In genomic region chr16:67647111-67647651, GRCh38 we compare ENCODE assay signal across 19 cellular contexts. TPM values are rescaled to one million over a fixed set of nuclear protein-coding genes. Genes with fewer than 3 reads are reported as not detected.
DNase-seq lines count a peak whose midpoint lies in the region; ATAC-seq and TF ChIP-seq lines count a peak whose summit lies in the region.
"Had no signal": no experiment of that assay in that cellular context is flagged by ENCODE, and none has a peak within 500 bp of the region (broad histone marks: within the 10 kb centered on the region; RNA-seq: fewer than 3 reads in every experiment).

No MANE protein-coding gene starts in this region.

- POLR2A ChIA-PET in activated CD4-positive, alpha-beta T cell treated with anti-CD3 and anti-CD28 coated beads, Interleukin-2, amount 10 ng/mL, durations not matched to agents 7 days and 5 days (lab: Charles Lee), result no interaction called here
- POLR2A ChIA-PET in activated CD8-positive, alpha-beta T cell treated with anti-CD3 and anti-CD28 coated beads, Interleukin-2, amount 10 ng/mL, durations not matched to agents 7 days and 5 days (lab: Charles Lee), result interaction anchor here (7.9 kb wide), 1 partner anchor 12 kb away, joined by 71 read pairs; the partner anchor contains the start of genes ACD and PARD6A

- no peaks in the 10 kb centered on the region for H3K36me3 ChIP-seq in lower lobe of right lung
- H3K36me3 ChIP-seq: tibial artery had no signal

- H3K9me3 Mint-ChIP-seq in activated CD4-positive, alpha-beta T cell treated with anti-CD3 and anti-CD28 coated beads, Interleukin-2, amount 10 ng/mL, durations not matched to agents 7 days and 5 days, result no peaks in the 10 kb centered on the region
- H3K9me3 Mint-ChIP-seq in activated CD8-positive, alpha-beta T cell treated with anti-CD3 and anti-CD28 coated beads, Interleukin-2, amount 10 ng/mL, durations not matched to agents 7 days and 5 days (ENCODE audit: insufficient read depth), result no peaks in the 10 kb centered on the region
- H3K9me3 Mint-ChIP-seq: CD8-positive, alpha-beta memory T cell had no signal

- H3K27ac Mint-ChIP-seq in activated CD4-positive, alpha-beta T cell treated with anti-CD3 and anti-CD28 coated beads, Interleukin-2, amount 10 ng/mL, durations not matched to agents 7 days and 5 days, result peak overlapping the region; percentile 83
- peak overlapping the region; percentile 30 for H3K27ac Mint-ChIP-seq in activated CD8-positive, alpha-beta T cell treated with anti-CD3 and anti-CD28 coated beads, Interleukin-2, amount 10 ng/mL, durations not matched to agents 7 days and 5 days

- H3K4me1 Mint-ChIP-seq in activated CD4-positive, alpha-beta T cell treated with anti-CD3 and anti-CD28 coated beads, Interleukin-2, amount 10 ng/mL, durations not matched to agents 7 days and 5 days, result peaks cover 29% of the 10 kb centered on the region
- H3K4me1 Mint-ChIP-seq in activated CD8-positive, alpha-beta T cell treated with anti-CD3 and anti-CD28 coated beads, Interleukin-2, amount 10 ng/mL, durations not matched to agents 7 days and 5 days (ENCODE audit: low read depth), result peaks cover 27% of the 10 kb centered on the region

- H3K9me3 ChIP-seq in lower lobe of right lung, result no peaks in the 10 kb centered on the region
- H3K9me3 ChIP-seq: tibial artery had no signal

- H3K4me1 ChIP-seq in lower lobe of right lung, result peaks cover 15% of the 10 kb centered on the region

- no peaks in the 10 kb centered on the region for H3K27me3 Mint-ChIP-seq in activated CD4-positive, alpha-beta T cell treated with anti-CD3 and anti-CD28 coated beads, Interleukin-2, amount 10 ng/mL, durations not matched to agents 7 days and 5 days
- no peaks in the 10 kb centered on the region for H3K27me3 Mint-ChIP-seq in activated CD8-positive, alpha-beta T cell treated with anti-CD3 and anti-CD28 coated beads, Interleukin-2, amount 10 ng/mL, durations not matched to agents 7 days and 5 days (ENCODE audit: low read depth)
- H3K27me3 Mint-ChIP-seq: CD8-positive, alpha-beta memory T cell had no signal

- no peak for ATAC-seq in activated CD8-positive, alpha-beta T cell treated with anti-CD3 and anti-CD28 coated beads, Interleukin-2, amount 10 ng/mL, durations not matched to agents 7 days and 5 days
- ATAC-seq in lower lobe of right lung (no peak), HG03432 (IDR thresholded peaks at IDR 0.05; ENCODE audit: unreplicated experiment) (no peak)
- ATAC-seq: activated CD4-positive, CD25-positive, alpha-beta regulatory T cell treated with anti-CD3 and anti-CD28 coated beads, Interleukin-2, amount 50 U/mL, for 24 hours; right cardiac atrium had no signal

- no peak for DNase-seq in activated CD4-positive, alpha-beta T cell treated with anti-CD3 and anti-CD28 coated beads, Interleukin-2, amount 10 ng/mL, durations not matched to agents 7 days and 5 days
- DNase-seq in activated CD4-positive, alpha-beta T cell treated with anti-CD3 and anti-CD28 coated beads, Interleukin-2, amount 50 U/mL, for 4 hours, result no peak
- DNase-seq in GM20000 (ENCODE audit: low spot score) (peak; percentile 23), lower lobe of right lung (peak; percentile 27), NCI-H69 (lab: John Stamatoyannopoulos, UW) (no peak)
- no peak for DNase-seq in activated CD8-positive, alpha-beta T cell treated with anti-CD3 and anti-CD28 coated beads, Interleukin-2, amount 10 ng/mL, durations not matched to agents 7 days and 5 days
- DNase-seq in activated effector memory CD4-positive, alpha-beta T cell treated with anti-CD3 and anti-CD28 coated beads, Interleukin-2, amount 50 U/mL, for 16 hours, result no peak
- DNase-seq: CD8-positive, alpha-beta memory T cell; dorsolateral prefrontal cortex; glutamatergic neuron; NCI-H1694 treated with DMSO at 0.1 percent for 48 hours; SHP77 treated with DMSO at 0.1 percent for 48 hours; stimulated activated CD4-positive, alpha-beta T cell treated with anti-CD3 and anti-CD28 coated beads, Interleukin-15, amount 100 ng/mL, for 24 hours; stimulated activated naive CD4-positive, alpha-beta T cell treated with Interleukin-2 at 50 U/mL for 16 hours; tibial artery had no signal

- H3K27ac ChIP-seq in lower lobe of right lung, result no peak overlapping the region
- H3K27ac ChIP-seq: dorsolateral prefrontal cortex, tibial artery had no signal

- intact Hi-C loops in lower lobe of right lung (cut with DNase I), result no loop called here

- no peak overlapping the region for H3K4me3 ChIP-seq in lower lobe of right lung
- H3K4me3 ChIP-seq: dorsolateral prefrontal cortex, tibial artery had no signal

- H3K27me3 ChIP-seq in lower lobe of right lung (ENCODE audit: low read depth), result peaks cover 71% of the 10 kb centered on the region

- H3K36me3 Mint-ChIP-seq in activated CD4-positive, alpha-beta T cell treated with anti-CD3 and anti-CD28 coated beads, Interleukin-2, amount 10 ng/mL, durations not matched to agents 7 days and 5 days (ENCODE audit: low read depth), result peaks cover 35% of the 10 kb centered on the region
- peaks cover 44% of the 10 kb centered on the region for H3K36me3 Mint-ChIP-seq in activated CD8-positive, alpha-beta T cell treated with anti-CD3 and anti-CD28 coated beads, Interleukin-2, amount 10 ng/mL, durations not matched to agents 7 days and 5 days (ENCODE audit: low read depth)

- H3K4me3 Mint-ChIP-seq in activated CD4-positive, alpha-beta T cell treated with anti-CD3 and anti-CD28 coated beads, Interleukin-2, amount 10 ng/mL, durations not matched to agents 7 days and 5 days, result no peak overlapping the region
- H3K4me3 Mint-ChIP-seq in activated CD8-positive, alpha-beta T cell treated with anti-CD3 and anti-CD28 coated beads, Interleukin-2, amount 10 ng/mL, durations not matched to agents 7 days and 5 days, result no peak overlapping the region

- no peak for TF ChIP-seq CTCF in GM20000 (IDR thresholded peaks at IDR 0.05; ENCODE audit: extremely low read depth, missing control alignments)
- no peak for TF ChIP-seq CTCF in lower lobe of right lung (IDR thresholded peaks at IDR 0.05)

- CTCF ChIA-PET in activated CD4-positive, alpha-beta T cell treated with anti-CD3 and anti-CD28 coated beads, Interleukin-2, amount 10 ng/mL, durations not matched to agents 7 days and 5 days (lab: Charles Lee), result interaction anchor here (0.7 to 6.7 kb wide), 8 partner anchors 12 to 126 kb away, joined by 3 to 80 read pairs (median 6); partner anchors contain the start of gene ACD
- CTCF ChIA-PET in activated CD8-positive, alpha-beta T cell treated with anti-CD3 and anti-CD28 coated beads, Interleukin-2, amount 10 ng/mL, durations not matched to agents 7 days and 5 days (lab: Charles Lee), result interaction anchor here (7.4 to 10.1 kb wide), 3 partner anchors 85 to 126 kb away, joined by 123 to 245 read pairs (median 129); partner anchors contain the start of gene CTCF

RNA-seq across cellular contexts. Expression of gene CARMIL2, which starts 2.2 kb away (rescaled TPM):
- total RNA-seq in activated CD4-positive, alpha-beta T cell treated with anti-CD3 and anti-CD28 coated beads, Interleukin-2, amount 10 ng/mL, durations not matched to agents 7 days and 5 days, result 100 to 1,000 TPM; 203 to 226 TPM
- total RNA-seq in activated CD8-positive, alpha-beta T cell treated with anti-CD3 and anti-CD28 coated beads, Interleukin-2, amount 10 ng/mL, durations not matched to agents 7 days and 5 days, result 100 to 1,000 TPM; 192 to 196 TPM
- 2.4 TPM for total RNA-seq in lower lobe of right lung

RNA-seq across cellular contexts. Expression of gene ACD, which starts 12.9 kb away (rescaled TPM):
- total RNA-seq in activated CD4-positive, alpha-beta T cell treated with anti-CD3 and anti-CD28 coated beads, Interleukin-2, amount 10 ng/mL, durations not matched to agents 7 days and 5 days, result 10 to 100 TPM; 38.0 to 41.8 TPM
- total RNA-seq in activated CD8-positive, alpha-beta T cell treated with anti-CD3 and anti-CD28 coated beads, Interleukin-2, amount 10 ng/mL, durations not matched to agents 7 days and 5 days, result 10 to 100 TPM; 51.4 to 51.6 TPM
- 16.6 TPM for total RNA-seq in lower lobe of right lung

RNA-seq across cellular contexts. Expression of gene PARD6A, which starts 13.6 kb away (rescaled TPM):
- total RNA-seq in activated CD4-positive, alpha-beta T cell treated with anti-CD3 and anti-CD28 coated beads, Interleukin-2, amount 10 ng/mL, durations not matched to agents 7 days and 5 days, result 10 to 100 TPM; 11.6 to 13.0 TPM
- 10 to 100 TPM; 13.2 to 14.7 TPM for total RNA-seq in activated CD8-positive, alpha-beta T cell treated with anti-CD3 and anti-CD28 coated beads, Interleukin-2, amount 10 ng/mL, durations not matched to agents 7 days and 5 days
- total RNA-seq in lower lobe of right lung, result 5.5 TPM

RNA-seq across cellular contexts. Expression of gene ENKD1, which starts 19.4 kb away (rescaled TPM):
- 1 to 10 TPM; 8.0 to 8.2 TPM for total RNA-seq in activated CD4-positive, alpha-beta T cell treated with anti-CD3 and anti-CD28 coated beads, Interleukin-2, amount 10 ng/mL, durations not matched to agents 7 days and 5 days
- total RNA-seq in activated CD8-positive, alpha-beta T cell treated with anti-CD3 and anti-CD28 coated beads, Interleukin-2, amount 10 ng/mL, durations not matched to agents 7 days and 5 days, result 1 to 10 TPM; 7.0 TPM
- total RNA-seq in lower lobe of right lung, result 19.4 TPM

RNA-seq across cellular contexts. Expression of gene C16orf86, which starts 19.4 kb away (rescaled TPM):
- 1 to 10 TPM; 3.8 to 4.8 TPM for total RNA-seq in activated CD4-positive, alpha-beta T cell treated with anti-CD3 and anti-CD28 coated beads, Interleukin-2, amount 10 ng/mL, durations not matched to agents 7 days and 5 days
- total RNA-seq in activated CD8-positive, alpha-beta T cell treated with anti-CD3 and anti-CD28 coated beads, Interleukin-2, amount 10 ng/mL, durations not matched to agents 7 days and 5 days, result 1 to 10 TPM; 2.3 to 2.5 TPM
- total RNA-seq in lower lobe of right lung, result 5.3 TPM
- total RNA-seq: A673 had no signal

Comparison
In these comparisons a context has a peak if more than half of its experiments do, and no peak if none do; other contexts are left out.
1. DNase-seq: peak in GM20000 (single experiment) and lower lobe of right lung (single experiment); none in activated CD4-positive, alpha-beta T cell treated with anti-CD3 and anti-CD28 coated beads, Interleukin-2, amount 10 ng/mL, durations not matched to agents 7 days and 5 days (single experiment), activated CD4-positive, alpha-beta T cell treated with anti-CD3 and anti-CD28 coated beads, Interleukin-2, amount 50 U/mL, for 4 hours (0 of 2), activated CD8-positive, alpha-beta T cell treated with anti-CD3 and anti-CD28 coated beads, Interleukin-2, amount 10 ng/mL, durations not matched to agents 7 days and 5 days (single experiment), NCI-H69 (single experiment) and activated effector memory CD4-positive, alpha-beta T cell treated with anti-CD3 and anti-CD28 coated beads, Interleukin-2, amount 50 U/mL, for 16 hours (single experiment).
2. RNA of gene CARMIL2, which starts 2.2 kb away (total RNA-seq): 203 to 226 TPM in activated CD4-positive, alpha-beta T cell treated with anti-CD3 and anti-CD28 coated beads, Interleukin-2, amount 10 ng/mL, durations not matched to agents 7 days and 5 days and 192 to 196 TPM in activated CD8-positive, alpha-beta T cell treated with anti-CD3 and anti-CD28 coated beads, Interleukin-2, amount 10 ng/mL, durations not matched to agents 7 days and 5 days; 2.4 TPM in lower lobe of right lung (single experiment); every median in the first group is over 10 times any median in the second.